In the genomic region with DNA sequence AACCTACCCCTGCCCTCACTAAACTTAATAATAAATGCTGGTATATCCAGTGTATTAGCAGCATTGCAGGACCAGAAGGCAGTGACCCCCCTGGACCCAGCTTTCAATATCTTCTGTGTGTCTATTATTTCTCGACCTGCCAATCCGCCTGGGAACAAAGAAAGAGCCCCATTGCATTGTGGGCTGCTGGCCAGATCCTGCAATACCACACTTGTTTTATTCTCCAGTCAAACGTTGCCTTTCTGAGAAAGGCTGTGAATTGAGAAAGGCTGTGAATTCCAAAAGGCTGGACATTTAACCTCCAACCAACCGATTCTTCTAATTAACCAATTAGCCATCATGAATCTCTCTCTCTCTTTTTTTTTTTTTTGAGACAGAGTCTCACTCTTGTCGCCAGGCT, we compare ENCODE assay signal across 11 cellular contexts. TPM values are rescaled to one million over a fixed set of nuclear protein-coding genes. Genes with fewer than 3 reads are reported as not detected.
A peak's percentile ranks its signal among the peaks of the same experiment; 100 is the strongest.
DNase-seq lines count a peak whose midpoint lies in the region; ATAC-seq and TF ChIP-seq lines count a peak whose summit lies in the region.
"Had no signal": no experiment of that assay in that cellular context is flagged by ENCODE, and none has a peak within 500 bp of the region (broad histone marks: within the 10 kb centered on the region; RNA-seq: fewer than 3 reads in every experiment).

No MANE protein-coding gene starts in this region.

- no peaks in the 10 kb centered on the region for H3K9me3 ChIP-seq in BLaER1 treated with 17β-estradiol and CSF1 and Interleukin-3, amounts not matched to agents 10 nM and 100 nM (replicated peaks in 1 of 11)

- H3K4me1 Mint-ChIP-seq in activated naive CD8-positive, alpha-beta T cell (ENCODE audit: low read depth): peaks cover 32% of the 10 kb centered on the region
- peaks cover 18% of the 10 kb centered on the region in 2 donors for H3K4me1 Mint-ChIP-seq in natural killer cell

- H3K27ac Mint-ChIP-seq in activated naive CD8-positive, alpha-beta T cell: peak overlapping the region; percentile 78
- H3K27ac Mint-ChIP-seq in natural killer cell: peak overlapping the region; percentile 11 to 98

- H3K27me3 ChIP-seq in BLaER1 treated with 17β-estradiol and CSF1 and Interleukin-3, amounts not matched to agents 10 nM and 100 nM: no peaks in the 10 kb centered on the region

- intact Hi-C loops in natural killer cell (cut with micrococcal nuclease): loop anchor here (5.0 kb wide), 1 partner anchor 127 kb away; no protein-coding TSS in a partner anchor

- ATAC-seq in natural killer cell (no peak), left lobe of liver (no peak), HG03457 (IDR thresholded peaks at IDR 0.05; ENCODE audit: unreplicated experiment) (no peak)

- peak overlapping the region in 8 of 11 experiments; percentile 90 to 100 (median 97); a peak in 16 of 22 replicates for H3K27ac ChIP-seq in BLaER1 treated with 17β-estradiol and CSF1 and Interleukin-3, amounts not matched to agents 10 nM and 100 nM

- H3K27me3 Mint-ChIP-seq in activated naive CD8-positive, alpha-beta T cell: no peaks in the 10 kb centered on the region
- H3K27me3 Mint-ChIP-seq in natural killer cell (ENCODE audit: low read depth in 2 of 2): no peaks in the 10 kb centered on the region

- H3K4me3 Mint-ChIP-seq in activated naive CD8-positive, alpha-beta T cell: peak overlapping the region; percentile 73
- peak overlapping the region; percentile 59 for H3K4me3 Mint-ChIP-seq in natural killer cell

- H4K20me1 ChIP-seq in BLaER1 treated with 17β-estradiol and CSF1 and Interleukin-3, amounts not matched to agents 10 nM and 100 nM: peaks cover 0 to 4% (median 0%) of the 10 kb centered on the region in 11 experiments; a peak in 8 of 22 replicates

- DNase-seq in Kasumi-1 (lab: John Stamatoyannopoulos, UW) (peak; percentile 7 to 17), natural killer cell (no peak), ecto neural progenitor cell (ENCODE audit: low spot score) (no peak), SIG-M5 treated with dmso at 0.1 percent for 504 hours (lab: John Stamatoyannopoulos, UW; ENCODE audit: unreplicated experiment) (no peak), left lobe of liver (ENCODE audit: low spot score) (no peak)
- DNase-seq: effector CD4-positive, alpha-beta T cell; GOT3; mammary epithelial cell had no signal

- peaks cover 44 to 67% (median 61%) of the 10 kb centered on the region in 10 experiments for H3K4me1 ChIP-seq in BLaER1 treated with 17β-estradiol and CSF1 and Interleukin-3, amounts not matched to agents 10 nM and 100 nM

- no peak for TF ChIP-seq CTCF in natural killer cell (IDR thresholded peaks at IDR 0.05)

- H3K36me3 ChIP-seq in BLaER1 treated with 17β-estradiol and CSF1 and Interleukin-3, amounts not matched to agents 10 nM and 100 nM: peaks cover 0 to 22% (median 14%) of the 10 kb centered on the region in 11 experiments; a peak in 16 of 22 replicates

- peak overlapping the region in 4 of 10 experiments; percentile 80 to 85 (median 84); a peak in 6 of 20 replicates for H3K4me3 ChIP-seq in BLaER1 treated with 17β-estradiol and CSF1 and Interleukin-3, amounts not matched to agents 10 nM and 100 nM

- H3K36me3 Mint-ChIP-seq in activated naive CD8-positive, alpha-beta T cell: no peaks in the 10 kb centered on the region
- H3K36me3 Mint-ChIP-seq in natural killer cell: no peaks in the 10 kb centered on the region

- no peaks in the 10 kb centered on the region for H3K9me3 Mint-ChIP-seq in activated naive CD8-positive, alpha-beta T cell (ENCODE audit: low read depth)
- no peaks in the 10 kb centered on the region for H3K9me3 Mint-ChIP-seq in natural killer cell

- peak overlapping the region; percentile 73 to 97 (median 89) for H3K4me2 ChIP-seq in BLaER1 treated with 17β-estradiol and CSF1 and Interleukin-3, amounts not matched to agents 10 nM and 100 nM

- peak overlapping the region in 8 of 11 experiments; percentile 88 to 99 (median 96); a peak in 14 of 22 replicates for H3K9ac ChIP-seq in BLaER1 treated with 17β-estradiol and CSF1 and Interleukin-3, amounts not matched to agents 10 nM and 100 nM

RNA-seq across cellular contexts. Expression of a gene that starts 1.5 kb away (rescaled TPM):
- total RNA-seq in natural killer cell (10 to 100 TPM; 37.8 to 46.1 (median 41.3) TPM), left lobe of liver (30.4 TPM)

RNA-seq across cellular contexts. Expression of a gene that starts 7.9 kb away (rescaled TPM):
- total RNA-seq in natural killer cell: 10 to 100 TPM; 15.5 to 17.8 (median 16.6) TPM
- 0.35 TPM for total RNA-seq in left lobe of liver

Comparison
In these comparisons a context has a peak if more than half of its experiments do, and no peak if none do; other contexts are left out.
1. DNase-seq: peak in Kasumi-1 (2 of 2); none in natural killer cell (single experiment), ecto neural progenitor cell (single experiment), SIG-M5 treated with dmso at 0.1 percent for 504 hours (single experiment) and left lobe of liver (single experiment).
2. RNA of a gene that starts 7.9 kb away (total RNA-seq): 15.5 to 17.8 TPM in natural killer cell; 0.35 TPM in left lobe of liver (single experiment); every median in the first group is over 10 times any median in the second.